Comparison of ENCODE assay signal across 29 cellular contexts in genomic region chr14:79920180-79920579, GRCh38.
"Had no signal": no experiment of that assay in that cellular context is flagged by ENCODE, and none has a peak within 500 bp of the region (broad histone marks: within the 10 kb centered on the region; RNA-seq: fewer than 3 reads in every experiment).

No MANE protein-coding gene starts in this region.

- FAIRE-seq: bronchial epithelial cell had no signal

- H3K4me1 ChIP-seq: Peyer's patch had no signal

- DNase-seq: activated CD4-positive, alpha-beta memory T cell treated with anti-CD3 and anti-CD28 coated beads, Interleukin-2, amount 10 ng/mL, durations not matched to agents 7 days and 5 days; activated CD4-positive, alpha-beta T cell treated with anti-CD3 and anti-CD28 coated beads for 1 hour; activated CD4-positive, alpha-beta T cell treated with anti-CD3 and anti-CD28 coated beads for 48 hours; activated CD4-positive, CD25-positive, alpha-beta regulatory T cell; activated CD8-positive, alpha-beta memory T cell treated with anti-CD3 and anti-CD28 coated beads for 24 hours; activated CD8-positive, alpha-beta memory T cell treated with anti-CD3 and anti-CD28 coated beads, Interleukin-2, amount 10 ng/mL, durations not matched to agents 7 days and 5 days; activated CD8-positive, alpha-beta memory T cell treated with anti-CD3 and anti-CD28 coated beads, Interleukin-2, amount 50 U/mL, for 48 hours; activated effector memory CD4-positive, alpha-beta T cell treated with Interleukin-2 at 50 U/mL for 16 hours; activated naive CD4-positive, alpha-beta T cell treated with anti-CD3 and anti-CD28 coated beads, Interleukin-2, amount 10 ng/mL, durations not matched to agents 7 days and 5 days; activated naive CD8-positive, alpha-beta T cell treated with anti-CD3 and anti-CD28 coated beads, Interleukin-2, amount 50 U/mL, for 24 hours; activated T-cell treated with anti-CD3 and anti-CD28 coated beads, Interleukin-2, amount 50 U/mL, for 48 hours; anterior cingulate cortex; MM.1S; MV-4-11; NCI-H1092; NCI-H1436 treated with DMSO at 0.1 percent for 48 hours; NCI-H1694 treated with DMSO at 0.1 percent for 48 hours; NCI-H2029; NCI-H510A; NCI-H526; NCI-H748 treated with DMSO at 0.1 percent for 48 hours; NK-92 treated with Interleukin-12 subunit alpha and Interleukin-12 subunit beta, amount 100 ng/mL, for 24 hours; Peyer's patch; RPMI8226; SIG-M5; T1000; WERI-Rb-1 had no signal

- ATAC-seq: activated CD8-positive, alpha-beta memory T cell treated with anti-CD3 and anti-CD28 coated beads, Interleukin-2, amount 10 ng/mL, durations not matched to agents 7 days and 5 days; activated naive CD8-positive, alpha-beta T cell treated with anti-CD3 and anti-CD28 coated beads, Interleukin-2, amount 50 U/mL, for 24 hours had no signal

- H3K27ac ChIP-seq: KMS-11, Peyer's patch, WERI-Rb-1 had no signal

- H3K9ac ChIP-seq: KMS-11 had no signal

- H3K36me3 ChIP-seq: Peyer's patch, WERI-Rb-1 had no signal

- H3K27me3 ChIP-seq: Peyer's patch had no signal

- H3K4me3 ChIP-seq: Peyer's patch had no signal

- H3K4me2 ChIP-seq: KMS-11 had no signal
